In the genomic region with DNA sequence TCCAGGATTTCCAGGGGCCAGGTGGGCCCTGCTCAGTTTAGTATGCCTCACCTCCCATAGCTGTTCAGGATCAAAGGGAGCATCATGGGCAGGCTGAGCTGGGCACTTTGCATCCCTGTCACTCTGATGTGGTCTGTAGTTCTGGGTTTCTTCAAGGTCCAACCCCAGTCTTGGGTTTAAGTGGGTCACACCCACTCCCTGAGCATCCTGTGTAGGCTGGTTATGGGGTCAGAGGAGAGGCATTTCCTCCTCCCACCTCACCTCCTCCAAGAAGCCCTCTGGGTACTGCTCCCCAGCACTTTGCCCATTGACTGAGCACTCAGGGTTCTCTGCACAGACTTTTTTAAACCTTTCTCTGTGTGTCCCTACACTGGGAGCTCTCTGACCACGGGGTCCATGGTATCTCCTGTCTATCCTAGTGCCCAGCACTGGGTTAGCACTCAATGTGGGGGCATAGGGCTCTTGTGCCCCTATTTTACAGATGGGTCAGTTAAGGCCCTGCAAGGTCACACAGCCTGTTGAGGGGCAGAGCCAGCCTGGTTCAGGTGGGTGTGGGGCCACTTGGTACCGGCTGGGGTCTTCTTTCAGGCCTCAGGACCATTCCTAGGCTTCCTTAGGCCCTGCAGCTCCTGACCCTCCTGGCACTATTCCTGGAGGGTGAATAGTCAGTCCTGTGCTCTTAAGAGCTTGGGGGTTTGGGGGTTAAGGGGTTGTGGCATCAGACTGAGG, we compare ENCODE assay signal across 8 cellular contexts. TPM values are rescaled to one million over a fixed set of nuclear protein-coding genes. Genes with fewer than 3 reads are reported as not detected.
A peak's percentile ranks its signal among the peaks of the same experiment; 100 is the strongest.
DNase-seq lines count a peak whose midpoint lies in the region; ATAC-seq and TF ChIP-seq lines count a peak whose summit lies in the region.

No MANE protein-coding gene starts in this region.

- H3K4me3 ChIP-seq in RWPE2 (ENCODE audit: severe bottlenecking), result no peak overlapping the region
- no peak overlapping the region for H3K4me3 ChIP-seq in gastroesophageal sphincter
- peak overlapping the region in 2 of 8 donors; percentile 47 to 70 for H3K4me3 ChIP-seq in spleen

- no peak for ATAC-seq in GM18505 (IDR thresholded peaks at IDR 0.05; ENCODE audit: unreplicated experiment)
- no peak for ATAC-seq in RWPE2 (ENCODE audit: low read depth)
- ATAC-seq in gastroesophageal sphincter, result no peak
- no peak for ATAC-seq in GM21825 (IDR thresholded peaks at IDR 0.05; ENCODE audit: unreplicated experiment)
- no peak for ATAC-seq in GM21423 (IDR thresholded peaks at IDR 0.05; ENCODE audit: unreplicated experiment)
- no peak for ATAC-seq in HG03378 (IDR thresholded peaks at IDR 0.05; ENCODE audit: unreplicated experiment)

- TF ChIP-seq CTCF in RWPE2 (IDR thresholded peaks at IDR 0.05; ENCODE audit: poor library complexity, severe bottlenecking), result no peak
- no peak for TF ChIP-seq CTCF in gastroesophageal sphincter (IDR thresholded peaks at IDR 0.05)
- TF ChIP-seq CTCF in spleen (IDR thresholded peaks at IDR 0.05 in 8 of 11, conservative IDR thresholded peaks at IDR 0.05 in 3 of 11), result no peak
- no peak for TF ChIP-seq CTCF in GM10266 (IDR thresholded peaks at IDR 0.05; ENCODE audit: control insufficient read depth, insufficient read depth, low read depth, missing control alignments)

- 83 to 100% methylated on average over 1 to 2 of the region's 2 CpGs for whole genome bisulfite sequencing in gastroesophageal sphincter (ENCODE audit: low coverage in 1 of 2), 2 donors
- 59 to 86% (median 77%) methylated on average over 2 of the region's 2 CpGs for WGBS in spleen, 5 donors

- TF ChIP-seq EP300 in gastroesophageal sphincter (IDR thresholded peaks at IDR 0.05), result no peak

- H3K4me1 ChIP-seq in RWPE2 (ENCODE audit: insufficient read depth, poor library complexity, severe bottlenecking) (peaks cover 23% of the 10 kb centered on the region), gastroesophageal sphincter (peaks cover 0 to 100% (median 41%) of the 10 kb centered on the region in 3 donors), spleen (peaks cover 98 to 100% (median 100%) of the 10 kb centered on the region in 6 donors)

- no peaks in the 10 kb centered on the region for H3K36me3 ChIP-seq in RWPE2 (ENCODE audit: low read depth)
- H3K36me3 ChIP-seq in gastroesophageal sphincter, result no peaks in the 10 kb centered on the region
- no peaks in the 10 kb centered on the region for H3K36me3 ChIP-seq in spleen

- TF ChIP-seq POLR2A in GM18505 (IDR thresholded peaks at IDR 0.05; ENCODE audit: borderline replicate concordance, extremely low read depth, insufficient read depth, insufficient read length) (peak; percentile 25), gastroesophageal sphincter (IDR thresholded peaks at IDR 0.05) (no peak), spleen (IDR thresholded peaks at IDR 0.05) (no peak)

- no peaks in the 10 kb centered on the region for H3K27me3 ChIP-seq in RWPE2 (ENCODE audit: insufficient read depth, poor library complexity, severe bottlenecking)
- no peaks in the 10 kb centered on the region for H3K27me3 ChIP-seq in gastroesophageal sphincter
- H3K27me3 ChIP-seq in spleen (replicated peaks in 1 of 7), result peaks cover 0 to 8% (median 0%) of the 10 kb centered on the region in 7 donors

- intact Hi-C loops in spleen (cut with DNase I; ENCODE audit: low total_unique reads), result no loop called here

- peak overlapping the region; percentile 57 for H3K27ac ChIP-seq in RWPE2 (ENCODE audit: poor library complexity, severe bottlenecking)
- H3K27ac ChIP-seq in gastroesophageal sphincter, result peak overlapping the region; percentile 65 to 94 (median 92)
- H3K27ac ChIP-seq in spleen, result peak overlapping the region; percentile 32 to 95 (median 90)

- H3K9me3 ChIP-seq in RWPE2 (ENCODE audit: severe bottlenecking) (no peaks in the 10 kb centered on the region), gastroesophageal sphincter (no peaks in the 10 kb centered on the region), spleen (no peaks in the 10 kb centered on the region)

- no peak for DNase-seq in RWPE2 (ENCODE audit: low spot score)
- no peak for DNase-seq in spleen
- DNase-seq in GM10266 (ENCODE audit: extremely low spot score), result no peak

RNA-seq across cellular contexts. Expression of gene CXXC5, which starts 19.0 kb away (rescaled TPM):
- total RNA-seq in gastroesophageal sphincter, result 10 to 100 TPM; 30.0 to 50.7 (median 35.1) TPM
- 10 to 100 TPM; 57.5 to 69.5 (median 62.8) TPM for total RNA-seq in spleen
- 10 to 100 TPM; 46.4 to 69.5 (median 60.8) TPM for polyA plus RNA-seq in spleen
